Comparison of ENCODE assay signal across 2 cellular contexts in genomic region chr14:89351958-89352404, GRCh38.
TF ChIP-seq lines count a peak whose summit lies in the region.

No MANE protein-coding gene starts in this region.

TF ChIP-seq in A549, 52 proteins besides CTCF, POLR2A, EP300 and RAD21 (continued from another document):
- TF ChIP-seq MAX (IDR thresholded peaks at IDR 0.05) (no peak), HOXB13 (CRISPR knock-in tag; IDR thresholded peaks at IDR 0.05; ENCODE audit: low read depth) (no peak), RARB (CRISPR knock-in tag; IDR thresholded peaks at IDR 0.05) (no peak), CHD2 (IDR thresholded peaks at IDR 0.05; ENCODE audit: low read length, partially characterized antibody) (no peak)

TF ChIP-seq in GM23338, 12 proteins besides CTCF, POLR2A, EP300 and RAD21 (continued from another document):
- TF ChIP-seq ZNF462 (CRISPR knock-in tag; IDR thresholded peaks at IDR 0.05) = no peak
